ENCODE assay signal across 2 cellular contexts in the genomic region with DNA sequence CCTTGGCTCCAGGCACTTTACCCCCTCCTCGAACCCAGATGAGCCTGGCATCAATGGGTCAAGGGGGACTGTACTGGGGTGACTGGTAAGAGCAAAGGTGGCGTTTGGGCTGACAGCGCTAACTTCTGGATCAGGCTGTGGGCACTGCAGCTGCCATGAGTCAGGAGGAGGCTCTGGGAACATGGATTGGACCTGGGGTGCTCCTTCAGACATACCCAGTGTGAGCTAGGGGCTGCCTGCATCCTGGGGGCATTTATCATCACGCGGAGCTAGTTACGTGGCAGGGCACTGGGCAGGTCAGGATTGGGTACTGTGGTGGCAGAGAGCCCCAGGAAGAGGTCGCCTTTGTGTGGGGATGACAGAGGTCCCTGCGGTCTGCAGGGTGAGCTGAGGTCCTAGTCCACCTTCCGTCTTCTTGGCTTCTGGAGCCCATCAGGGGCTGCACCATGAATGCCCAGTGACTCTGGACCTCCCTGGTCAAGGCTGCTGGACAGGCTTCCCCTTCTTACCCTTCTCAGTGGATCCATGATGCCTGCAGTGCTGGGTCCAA.
TF ChIP-seq lines count a peak whose summit lies in the region.

No MANE protein-coding gene starts in this region.

TF ChIP-seq in H1, 55 proteins besides CTCF, POLR2A, EP300 and RAD21:
- TF ChIP-seq CTBP2 (IDR thresholded peaks at IDR 0.05; ENCODE audit: borderline replicate concordance, insufficient read depth, insufficient read length, low read length) (no peak), EZH2 (IDR thresholded peaks at IDR 0.05; ENCODE audit: low read depth, low read length, severe bottlenecking) (no peak), CHD1 (IDR thresholded peaks at IDR 0.05; ENCODE audit: low read depth, low read length) (no peak), CHD2 (IDR thresholded peaks at IDR 0.05; ENCODE audit: low read length) (no peak), CEBPB (IDR thresholded peaks at IDR 0.05; ENCODE audit: low read depth, low read length) (no peak), KDM4A (IDR thresholded peaks at IDR 0.05; ENCODE audit: low read depth, low read length, severe bottlenecking) (no peak), TEAD4 (IDR thresholded peaks at IDR 0.05; ENCODE audit: low read depth, low read length) (no peak), RFX5 (IDR thresholded peaks at IDR 0.05; ENCODE audit: borderline replicate concordance, low read depth, low read length) (no peak), CREB1 (IDR thresholded peaks at IDR 0.05) (no peak), TAF1 (IDR thresholded peaks at IDR 0.05; ENCODE audit: low read depth, low read length) (no peak), SP2 (IDR thresholded peaks at IDR 0.05; ENCODE audit: low read length) (no peak), BRCA1 (IDR thresholded peaks at IDR 0.05; ENCODE audit: low read depth, low read length) (no peak), SAP30 (IDR thresholded peaks at IDR 0.05; ENCODE audit: insufficient read depth, insufficient replicate concordance, low read length) (no peak)
- TF ChIP-seq, protein P1, sequence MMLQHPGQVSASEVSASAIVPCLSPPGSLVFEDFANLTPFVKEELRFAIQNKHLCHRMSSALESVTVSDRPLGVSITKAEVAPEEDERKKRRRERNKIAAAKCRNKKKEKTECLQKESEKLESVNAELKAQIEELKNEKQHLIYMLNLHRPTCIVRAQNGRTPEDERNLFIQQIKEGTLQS (IDR thresholded peaks at IDR 0.05; ENCODE audit: insufficient read depth, low read depth, low read length): no peak
- TF ChIP-seq, protein P2, sequence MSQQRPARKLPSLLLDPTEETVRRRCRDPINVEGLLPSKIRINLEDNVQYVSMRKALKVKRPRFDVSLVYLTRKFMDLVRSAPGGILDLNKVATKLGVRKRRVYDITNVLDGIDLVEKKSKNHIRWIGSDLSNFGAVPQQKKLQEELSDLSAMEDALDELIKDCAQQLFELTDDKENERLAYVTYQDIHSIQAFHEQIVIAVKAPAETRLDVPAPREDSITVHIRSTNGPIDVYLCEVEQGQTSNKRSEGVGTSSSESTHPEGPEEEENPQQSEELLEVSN (IDR thresholded peaks at IDR 0.05): no peak
TF ChIP-seq in H1: peak in this region for 0.

TF ChIP-seq in SK-N-SH, 30 proteins besides CTCF, POLR2A, EP300 and RAD21:
- TF ChIP-seq, protein P3, sequence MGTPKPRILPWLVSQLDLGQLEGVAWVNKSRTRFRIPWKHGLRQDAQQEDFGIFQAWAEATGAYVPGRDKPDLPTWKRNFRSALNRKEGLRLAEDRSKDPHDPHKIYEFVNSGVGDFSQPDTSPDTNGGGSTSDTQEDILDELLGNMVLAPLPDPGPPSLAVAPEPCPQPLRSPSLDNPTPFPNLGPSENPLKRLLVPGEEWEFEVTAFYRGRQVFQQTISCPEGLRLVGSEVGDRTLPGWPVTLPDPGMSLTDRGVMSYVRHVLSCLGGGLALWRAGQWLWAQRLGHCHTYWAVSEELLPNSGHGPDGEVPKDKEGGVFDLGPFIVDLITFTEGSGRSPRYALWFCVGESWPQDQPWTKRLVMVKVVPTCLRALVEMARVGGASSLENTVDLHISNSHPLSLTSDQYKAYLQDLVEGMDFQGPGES (IDR thresholded peaks at IDR 0.05; ENCODE audit: low read depth, low read length): no peak
- TF ChIP-seq SMC3 (IDR thresholded peaks at IDR 0.05; ENCODE audit: low read depth, low read length) (no peak), NRF1 (IDR thresholded peaks at IDR 0.05; ENCODE audit: low read depth, low read length) (no peak), ELF1 (IDR thresholded peaks at IDR 0.05) (no peak), RFX5 (IDR thresholded peaks at IDR 0.05; ENCODE audit: low read length) (no peak)
- TF ChIP-seq, protein P4, sequence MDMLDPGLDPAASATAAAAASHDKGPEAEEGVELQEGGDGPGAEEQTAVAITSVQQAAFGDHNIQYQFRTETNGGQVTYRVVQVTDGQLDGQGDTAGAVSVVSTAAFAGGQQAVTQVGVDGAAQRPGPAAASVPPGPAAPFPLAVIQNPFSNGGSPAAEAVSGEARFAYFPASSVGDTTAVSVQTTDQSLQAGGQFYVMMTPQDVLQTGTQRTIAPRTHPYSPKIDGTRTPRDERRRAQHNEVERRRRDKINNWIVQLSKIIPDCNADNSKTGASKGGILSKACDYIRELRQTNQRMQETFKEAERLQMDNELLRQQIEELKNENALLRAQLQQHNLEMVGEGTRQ (IDR thresholded peaks at IDR 0.05; ENCODE audit: borderline replicate concordance, low read depth, low read length): no peak
- TF ChIP-seq, protein P5, sequence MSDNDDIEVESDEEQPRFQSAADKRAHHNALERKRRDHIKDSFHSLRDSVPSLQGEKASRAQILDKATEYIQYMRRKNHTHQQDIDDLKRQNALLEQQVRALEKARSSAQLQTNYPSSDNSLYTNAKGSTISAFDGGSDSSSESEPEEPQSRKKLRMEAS (IDR thresholded peaks at IDR 0.05; ENCODE audit: low read depth): no peak
- TF ChIP-seq, protein P6, sequence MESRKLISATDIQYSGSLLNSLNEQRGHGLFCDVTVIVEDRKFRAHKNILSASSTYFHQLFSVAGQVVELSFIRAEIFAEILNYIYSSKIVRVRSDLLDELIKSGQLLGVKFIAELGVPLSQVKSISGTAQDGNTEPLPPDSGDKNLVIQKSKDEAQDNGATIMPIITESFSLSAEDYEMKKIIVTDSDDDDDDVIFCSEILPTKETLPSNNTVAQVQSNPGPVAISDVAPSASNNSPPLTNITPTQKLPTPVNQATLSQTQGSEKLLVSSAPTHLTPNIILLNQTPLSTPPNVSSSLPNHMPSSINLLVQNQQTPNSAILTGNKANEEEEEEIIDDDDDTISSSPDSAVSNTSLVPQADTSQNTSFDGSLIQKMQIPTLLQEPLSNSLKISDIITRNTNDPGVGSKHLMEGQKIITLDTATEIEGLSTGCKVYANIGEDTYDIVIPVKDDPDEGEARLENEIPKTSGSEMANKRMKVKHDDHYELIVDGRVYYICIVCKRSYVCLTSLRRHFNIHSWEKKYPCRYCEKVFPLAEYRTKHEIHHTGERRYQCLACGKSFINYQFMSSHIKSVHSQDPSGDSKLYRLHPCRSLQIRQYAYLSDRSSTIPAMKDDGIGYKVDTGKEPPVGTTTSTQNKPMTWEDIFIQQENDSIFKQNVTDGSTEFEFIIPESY (IDR thresholded peaks at IDR 0.05; ENCODE audit: borderline replicate concordance, low read depth): no peak
